ENCODE assay signal across 16 cellular contexts in the genomic region with DNA sequence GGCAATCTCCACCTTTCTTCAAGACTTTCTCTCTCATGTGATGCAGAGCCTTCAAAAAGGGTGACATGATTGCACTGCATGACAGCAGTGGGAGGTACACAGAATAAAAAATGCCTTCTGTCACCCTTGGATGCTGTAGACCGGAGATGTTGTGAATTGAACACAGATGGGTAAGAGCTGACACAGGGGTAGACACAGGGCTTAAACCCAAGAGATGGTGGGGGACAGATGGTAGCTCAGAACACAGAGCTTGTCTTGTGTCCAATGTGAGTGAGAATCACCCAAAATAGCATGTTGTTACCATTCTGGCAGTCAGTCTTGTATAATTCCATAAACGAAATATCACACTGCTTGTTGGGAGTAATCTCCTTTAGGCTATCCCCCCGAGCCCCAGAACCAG.
DNase-seq lines count a peak whose midpoint lies in the region; ATAC-seq lines count a peak whose summit lies in the region.
"Had no signal": no experiment of that assay in that cellular context is flagged by ENCODE, and none has a peak within 500 bp of the region (broad histone marks: within the 10 kb centered on the region; RNA-seq: fewer than 3 reads in every experiment).

No MANE protein-coding gene starts in this region.

- no peak for ATAC-seq in GM19463 (IDR thresholded peaks at IDR 0.05; ENCODE audit: unreplicated experiment)

- DNase-seq in NCI-H2171 treated with DMSO at 0.1 percent for 48 hours (lab: John Stamatoyannopoulos, UW): peak; percentile 18
- no peak for DNase-seq in NCI-H2171 (lab: John Stamatoyannopoulos, UW)
- DNase-seq in NCI-H1694 treated with DMSO at 0.1 percent for 48 hours (lab: John Stamatoyannopoulos, UW): peak; percentile 1
- DNase-seq in superior temporal gyrus (ENCODE audit: extremely low spot score): peak; percentile 14
- DNase-seq in HUDEP-2 (lab: John Stamatoyannopoulos, UW; ENCODE audit: unreplicated experiment in 76 of 76): no peak
- DNase-seq: BE2C; CD4-positive, alpha-beta T cell; CD8-positive, alpha-beta memory T cell; DMS 273 treated with DMSO at 0.1 percent for 48 hours; DMS79; EL; GF-D8; GM23248; H7; HCEC 1CT had no signal

Comparison
In these comparisons a context has a peak if more than half of its experiments do, and no peak if none do; other contexts are left out.
1. DNase-seq: peak in NCI-H2171 treated with DMSO at 0.1 percent for 48 hours (single experiment), NCI-H1694 treated with DMSO at 0.1 percent for 48 hours (single experiment) and superior temporal gyrus (single experiment); none in NCI-H2171 (single experiment) and HUDEP-2 (0 of 76).